Comparison of ENCODE assay signal across 8 cellular contexts in the genomic region with DNA sequence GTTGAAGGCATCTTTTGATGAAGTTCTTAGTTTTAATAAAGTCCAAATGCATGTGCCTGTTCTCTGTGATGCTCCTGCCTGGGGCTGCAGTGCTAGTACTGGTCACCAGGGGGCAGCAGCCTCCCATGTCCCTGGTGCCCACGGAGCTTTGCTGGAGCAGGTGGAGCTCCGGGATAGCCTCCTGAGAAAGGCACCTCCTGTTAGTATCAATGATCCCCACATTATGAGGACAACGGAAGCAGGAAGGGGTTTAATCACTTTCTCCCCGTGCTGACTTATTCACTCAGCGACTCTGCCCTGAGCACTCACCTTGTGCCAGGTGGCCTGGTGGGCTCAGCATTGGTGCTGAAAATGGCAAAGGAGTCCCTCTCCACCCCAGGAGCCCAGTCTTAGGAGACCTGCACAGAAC.
DNase-seq lines count a peak whose midpoint lies in the region; ATAC-seq and TF ChIP-seq lines count a peak whose summit lies in the region.

No MANE protein-coding gene starts in this region.

- POLR2A ChIA-PET in PC-3 (lab: Charles Lee; ENCODE audit: unreplicated experiment): no interaction called here

- no peak overlapping the region for H3K9ac ChIP-seq in PC-3 (ENCODE audit: low read length)

- no peaks in the 10 kb centered on the region for H3K79me2 ChIP-seq in PC-3 (ENCODE audit: low read length)

- H3K4me1 Mint-ChIP-seq in activated T-cell treated with anti-CD3 and anti-CD28 coated beads, Interleukin-2, amount 50 U/mL, for 72 hours (ENCODE audit: low read depth): peaks cover 7% of the 10 kb centered on the region

- DNase-seq in DMS114 treated with DMSO at 0.1 percent for 48 hours (lab: John Stamatoyannopoulos, UW; ENCODE audit: unreplicated experiment) (peak; percentile 15), PC-3 (peak; percentile 59), foreskin fibroblast (peak; percentile 39 to 81), occipital lobe (lab: John Stamatoyannopoulos, UW) (peak; percentile 54), thoracic aorta (ENCODE audit: low spot score) (no peak)
- peak; percentile 67 to 81 for DNase-seq in activated T-cell treated with anti-CD3 and anti-CD28 coated beads, Interleukin-2, amount 50 U/mL, for 72 hours

- H3K36me3 ChIP-seq in PC-3 (ENCODE audit: low read depth, low read length) (no peaks in the 10 kb centered on the region), thoracic aorta (no peaks in the 10 kb centered on the region)

- intact Hi-C loops in PC-3 (cut with micrococcal nuclease): no loop called here

- no peaks in the 10 kb centered on the region for H3K4me1 ChIP-seq in PC-3 (ENCODE audit: insufficient read depth, low read length)
- no peaks in the 10 kb centered on the region for H3K4me1 ChIP-seq in thoracic aorta (ENCODE audit: control insufficient read depth in 1 of 2, low read depth in 2 of 2)

- no peak overlapping the region for H3K4me3 ChIP-seq in PC-3 (ENCODE audit: low read length)
- no peak overlapping the region for H3K4me3 ChIP-seq in foreskin fibroblast (ENCODE audit: low read depth in 1 of 2, low read length in 2 of 2)
- no peak overlapping the region for H3K4me3 ChIP-seq in thoracic aorta

- H2AFZ ChIP-seq in PC-3 (ENCODE audit: low read length): no peak overlapping the region

- peak; percentile 61 for ATAC-seq in HG02885 (IDR thresholded peaks at IDR 0.05; ENCODE audit: poor library complexity, unreplicated experiment)
- peak; percentile 79 for ATAC-seq in PC-3
- ATAC-seq in activated T-cell treated with anti-CD3 and anti-CD28 coated beads, Interleukin-2, amount 50 U/mL, for 72 hours (replicated peaks in 1 of 2): peak; percentile 64 to 76
- no peak for ATAC-seq in thoracic aorta (ENCODE audit: insufficient number of reproducible peaks, low FRiP score, low read depth)
- no peak for ATAC-seq in GM21526 (IDR thresholded peaks at IDR 0.05; ENCODE audit: low FRiP score, unreplicated experiment)

- H3K27ac Mint-ChIP-seq in activated T-cell treated with anti-CD3 and anti-CD28 coated beads, Interleukin-2, amount 50 U/mL, for 72 hours: no peak overlapping the region

- H3K27ac ChIP-seq in PC-3 (ENCODE audit: low read length) (no peak overlapping the region), thoracic aorta (no peak overlapping the region)

- no peaks in the 10 kb centered on the region for H3K9me2 ChIP-seq in PC-3 (replicated peaks; ENCODE audit: low read length)

- H3K27me3 ChIP-seq in PC-3 (ENCODE audit: low read length): no peaks in the 10 kb centered on the region
- H3K27me3 ChIP-seq in thoracic aorta (replicated peaks; ENCODE audit: insufficient read depth): no peaks in the 10 kb centered on the region

- no peak overlapping the region for H3K4me3 Mint-ChIP-seq in activated T-cell treated with anti-CD3 and anti-CD28 coated beads, Interleukin-2, amount 50 U/mL, for 72 hours

- CTCF ChIA-PET in PC-3 (lab: Charles Lee): interaction anchor here (0.5 kb wide), 1 partner anchor 15 kb away, joined by 3 read pairs; no protein-coding TSS in a partner anchor

- H4K20me1 ChIP-seq in PC-3 (ENCODE audit: low read length): no peaks in the 10 kb centered on the region

- H3K36me3 Mint-ChIP-seq in activated T-cell treated with anti-CD3 and anti-CD28 coated beads, Interleukin-2, amount 50 U/mL, for 72 hours (ENCODE audit: insufficient read depth in 2 of 2): no peaks in the 10 kb centered on the region

- no peaks in the 10 kb centered on the region for H3F3A ChIP-seq in PC-3 (ENCODE audit: low read length, unreplicated experiment)

- H3K4me2 ChIP-seq in PC-3 (ENCODE audit: low read length): no peak overlapping the region

- peaks cover under 1 to 1% of the 10 kb centered on the region in 2 donors for H3K9me3 Mint-ChIP-seq in activated T-cell treated with anti-CD3 and anti-CD28 coated beads, Interleukin-2, amount 50 U/mL, for 72 hours

- H3K9me3 ChIP-seq in PC-3 (ENCODE audit: low read length): no peaks in the 10 kb centered on the region
- no peaks in the 10 kb centered on the region for H3K9me3 ChIP-seq in thoracic aorta

- no TSS peak for BruUV-seq in PC-3 (replicated peaks; lab: Mats Ljungman, UMichigan)

- peak; percentile 87 for TF ChIP-seq CTCF in PC-3 (conservative IDR thresholded peaks at IDR 0.05; ENCODE audit: low read depth, low read length)
- TF ChIP-seq CTCF in foreskin fibroblast (IDR thresholded peaks at IDR 0.05; ENCODE audit: low read depth, low read length): peak; percentile 100
- TF ChIP-seq CTCF in thoracic aorta (IDR thresholded peaks at IDR 0.05): peak; percentile 81

- H3K27me3 Mint-ChIP-seq in activated T-cell treated with anti-CD3 and anti-CD28 coated beads, Interleukin-2, amount 50 U/mL, for 72 hours (ENCODE audit: low read depth): no peaks in the 10 kb centered on the region

Comparison
In these comparisons a context has a peak if more than half of its experiments do, and no peak if none do; other contexts are left out.
1. ATAC-seq: peak in HG02885 (single experiment), PC-3 (single experiment) and activated T-cell treated with anti-CD3 and anti-CD28 coated beads, Interleukin-2, amount 50 U/mL, for 72 hours (2 of 2); none in thoracic aorta (single experiment) and GM21526 (single experiment).
2. Peak in every context shown above with its lines, with median percentiles within 50 percentile points of each other: CTCF ChIP-seq.